In the genomic region with DNA sequence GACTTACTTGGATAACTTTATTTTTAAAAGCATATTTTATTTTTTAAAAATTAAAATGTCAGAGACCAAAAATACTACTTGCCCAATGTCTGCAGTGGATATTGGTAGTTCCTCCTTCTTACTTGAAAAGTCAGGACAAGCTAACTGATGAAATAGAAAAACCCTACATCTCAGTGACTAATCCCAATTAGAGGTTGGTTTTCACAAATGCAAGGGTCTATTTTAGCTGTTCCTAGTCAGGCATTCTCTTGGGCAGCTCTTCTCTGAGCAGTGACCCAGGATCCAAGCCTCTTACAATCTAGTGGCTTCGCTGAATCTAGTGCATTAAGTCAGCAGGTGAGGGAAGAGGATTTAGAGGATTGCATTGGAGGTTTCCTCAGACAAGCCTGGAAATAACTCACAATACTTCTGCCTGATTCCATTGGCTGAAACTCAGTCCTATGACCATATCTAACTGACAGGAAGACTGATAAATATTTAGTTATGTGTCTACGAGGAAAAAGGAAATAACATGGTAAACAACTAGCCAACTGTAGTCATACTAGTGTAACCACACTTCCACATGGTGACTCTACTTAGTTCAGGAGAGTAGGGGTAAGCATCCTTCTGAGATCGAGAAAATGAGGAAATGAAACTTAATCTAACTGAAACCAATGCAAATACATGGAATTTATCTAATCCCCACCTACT, we compare ENCODE assay signal across 14 cellular contexts.
DNase-seq lines count a peak whose midpoint lies in the region; ATAC-seq lines count a peak whose summit lies in the region.
"Had no signal": no experiment of that assay in that cellular context is flagged by ENCODE, and none has a peak within 500 bp of the region (broad histone marks: within the 10 kb centered on the region; RNA-seq: fewer than 3 reads in every experiment).

No MANE protein-coding gene starts in this region.

- DNase-seq in CD1c-positive myeloid dendritic cell (ENCODE audit: extremely low spot score): peak; percentile 75
- peak; percentile 82 for DNase-seq in SIG-M5 treated with dmso at 0.1 percent for 504 hours (lab: John Stamatoyannopoulos, UW; ENCODE audit: unreplicated experiment)
- no peak for DNase-seq in effector memory CD4-positive, alpha-beta T cell
- DNase-seq: activated CD8-positive, alpha-beta T cell treated with anti-CD3 and anti-CD28 coated beads for 36 hours; activated naive CD8-positive, alpha-beta T cell treated with anti-CD3 and anti-CD28 coated beads, Interleukin-2, amount 50 U/mL, for 24 hours; effector CD8-positive, alpha-beta T cell; NCI-H2171; posterior cingulate gyrus; SJCRH30 had no signal

- H3K27ac ChIP-seq in effector memory CD4-positive, alpha-beta T cell (ENCODE audit: insufficient read depth, low read length, poor library complexity, severe bottlenecking): no peak overlapping the region
- H3K27ac ChIP-seq: SJCRH30 had no signal

- no peaks in the 10 kb centered on the region for H3K36me3 ChIP-seq in effector memory CD4-positive, alpha-beta T cell (ENCODE audit: control insufficient read depth, insufficient read depth, low read length)
- H3K36me3 ChIP-seq: SJCRH30 had no signal

- H3K4me3 ChIP-seq in effector memory CD4-positive, alpha-beta T cell (ENCODE audit: insufficient read depth, low read depth, low read length, poor library complexity, severe bottlenecking): no peak overlapping the region
- H3K4me3 ChIP-seq: SJCRH30 had no signal

- H3K9me3 ChIP-seq in effector memory CD4-positive, alpha-beta T cell (ENCODE audit: control insufficient read depth, low read length): no peaks in the 10 kb centered on the region
- H3K9me3 ChIP-seq: SJCRH30 had no signal

- H3K27me3 ChIP-seq in effector memory CD4-positive, alpha-beta T cell (replicated peaks; ENCODE audit: control insufficient read depth, insufficient read depth, low read length, poor library complexity, severe bottlenecking): no peaks in the 10 kb centered on the region
- H3K27me3 ChIP-seq: SJCRH30 had no signal

- peaks cover 4% of the 10 kb centered on the region for H3K4me1 ChIP-seq in effector memory CD4-positive, alpha-beta T cell (ENCODE audit: control insufficient read depth, insufficient read depth, low read length, poor library complexity, severe bottlenecking)

- peak; percentile 46 for ATAC-seq in GM21367 (IDR thresholded peaks at IDR 0.05; ENCODE audit: unreplicated experiment)
- peak; percentile 60 for ATAC-seq in HG03175 (IDR thresholded peaks at IDR 0.05; ENCODE audit: unreplicated experiment)
- no peak for ATAC-seq in GM19324 (IDR thresholded peaks at IDR 0.05; ENCODE audit: low FRiP score, unreplicated experiment)
- ATAC-seq in activated CD4-positive, CD25-positive, alpha-beta regulatory T cell treated with anti-CD3 and anti-CD28 coated beads, Interleukin-2, amount 50 U/mL, for 24 hours: no peak
- no peak for ATAC-seq in GM21576 (IDR thresholded peaks at IDR 0.05; ENCODE audit: unreplicated experiment)
- ATAC-seq: activated CD8-positive, alpha-beta T cell treated with anti-CD3 and anti-CD28 coated beads for 36 hours; activated naive CD8-positive, alpha-beta T cell treated with anti-CD3 and anti-CD28 coated beads, Interleukin-2, amount 50 U/mL, for 24 hours had no signal

Comparison
In these comparisons a context has a peak if more than half of its experiments do, and no peak if none do; other contexts are left out.
1. DNase-seq: peak in CD1c-positive myeloid dendritic cell (single experiment) and SIG-M5 treated with dmso at 0.1 percent for 504 hours (single experiment); none in effector memory CD4-positive, alpha-beta T cell (0 of 3).
2. ATAC-seq: peak in GM21367 (single experiment) and HG03175 (single experiment); none in GM19324 (single experiment), activated CD4-positive, CD25-positive, alpha-beta regulatory T cell treated with anti-CD3 and anti-CD28 coated beads, Interleukin-2, amount 50 U/mL, for 24 hours (0 of 2) and GM21576 (single experiment).